7 cellular contexts compared by ENCODE assay signal in the genomic region with DNA sequence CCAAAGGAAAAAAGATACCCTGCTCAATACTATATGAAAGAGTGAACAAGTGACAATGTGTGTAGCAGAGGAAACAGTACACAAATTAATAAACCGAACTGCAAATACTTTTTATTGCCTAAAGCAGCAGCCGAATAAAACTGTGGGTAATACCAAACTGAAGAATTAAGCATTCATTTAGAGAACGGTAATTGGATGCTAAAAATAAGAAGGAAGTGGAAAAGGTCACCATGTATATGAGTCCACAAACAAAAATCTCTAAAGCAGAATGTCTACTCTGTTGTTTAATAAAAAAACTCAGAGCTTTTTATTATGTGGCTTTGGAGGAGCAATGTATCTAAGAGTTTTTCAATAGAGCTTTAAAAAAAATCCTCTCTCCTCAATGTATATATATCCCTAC.
"Had no signal": no experiment of that assay in that cellular context is flagged by ENCODE, and none has a peak within 500 bp of the region (broad histone marks: within the 10 kb centered on the region; RNA-seq: fewer than 3 reads in every experiment).

No MANE protein-coding gene starts in this region.

- ATAC-seq: GM23338, HCT116, K562 had no signal

- H3K36me3 ChIP-seq: HAP-1 had no signal

- H3K4me3 ChIP-seq: GM23338, HAP-1, K562 had no signal

- DNase-seq: H7, HFFc6, IMR-90 had no signal
